Comparison of ENCODE assay signal across 8 cellular contexts in the genomic region with DNA sequence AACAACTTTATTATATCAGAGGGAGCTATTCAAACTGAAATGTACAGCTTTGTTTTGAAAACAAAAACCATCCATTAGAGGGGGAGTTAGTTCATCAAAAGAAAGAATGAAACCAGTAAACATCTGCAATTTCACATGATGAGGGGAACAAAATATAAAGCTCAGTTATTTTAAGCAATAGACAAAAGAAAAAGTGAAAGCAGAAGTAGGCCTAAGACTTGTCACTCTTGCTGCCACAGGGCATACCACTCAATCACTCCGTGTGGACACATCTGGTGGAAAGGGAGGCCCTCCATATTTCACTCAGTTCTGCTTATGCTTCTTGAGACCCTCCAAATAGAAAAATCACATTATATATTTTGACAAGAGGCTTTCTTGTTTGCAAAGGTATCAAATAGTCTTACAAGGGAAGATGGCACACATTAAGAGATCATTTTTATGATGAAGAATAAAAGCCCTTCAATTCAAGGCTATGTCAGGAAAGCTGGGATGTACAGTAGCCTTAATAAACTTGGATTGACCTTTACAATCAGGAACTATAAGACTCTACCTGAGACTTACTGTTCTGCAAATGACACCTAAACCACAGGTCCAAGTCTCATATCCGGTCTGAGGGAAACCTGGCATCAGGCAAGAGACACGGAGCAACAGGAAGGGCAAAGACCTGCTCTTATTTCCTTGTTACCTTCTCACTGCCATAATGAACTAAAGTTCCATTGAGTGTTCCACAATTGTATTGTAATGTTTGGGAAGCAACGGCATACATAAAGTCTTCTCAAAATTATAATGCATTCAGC.
A peak's percentile ranks its signal among the peaks of the same experiment; 100 is the strongest.
DNase-seq lines count a peak whose midpoint lies in the region; ATAC-seq, FAIRE-seq and TF ChIP-seq lines count a peak whose summit lies in the region.

No MANE protein-coding gene starts in this region.

- POLR2A ChIA-PET in PC-9 (lab: Charles Lee; ENCODE audit: unreplicated experiment) = interaction anchor here (0.7 kb wide), 1 partner anchor 180 kb away, joined by 3 read pairs; no protein-coding TSS in a partner anchor

- no peak overlapping the region for H3K4me3 ChIP-seq in PC-9
- H3K4me3 ChIP-seq in kidney (ENCODE audit: low read length in 2 of 2) = no peak overlapping the region

- H3K27me3 Mint-ChIP-seq in immature natural killer cell (ENCODE audit: low read depth in 3 of 3) = no peaks in the 10 kb centered on the region
- no peaks in the 10 kb centered on the region for H3K27me3 Mint-ChIP-seq in activated CD4-positive, alpha-beta T cell treated with anti-CD3 and anti-CD28 coated beads, Interleukin-2, amount 10 ng/mL, durations not matched to agents 24 days and 14 days

- H2AFZ ChIP-seq in PC-9 = no peak overlapping the region

- H3K9me3 Mint-ChIP-seq in immature natural killer cell = no peaks in the 10 kb centered on the region
- H3K9me3 Mint-ChIP-seq in activated CD4-positive, alpha-beta T cell treated with anti-CD3 and anti-CD28 coated beads, Interleukin-2, amount 10 ng/mL, durations not matched to agents 24 days and 14 days = no peaks in the 10 kb centered on the region

- H3F3A ChIP-seq in PC-9 (ENCODE audit: insufficient read depth, low read depth) = no peaks in the 10 kb centered on the region

- no TSS peak for BruUV-seq in PC-9 (replicated peaks; lab: Mats Ljungman, UMichigan)

- H3K9ac ChIP-seq in kidney (ENCODE audit: low read length in 2 of 2) = no peak overlapping the region

- intact Hi-C loops in PC-9 (cut with micrococcal nuclease; ENCODE audit: unreplicated experiment) (loop anchor here (5.0 kb wide), 1 partner anchor 166 kb away; no protein-coding TSS in a partner anchor), kidney (cut with DNase I) (no loop called here)
- intact Hi-C loops in activated CD4-positive, alpha-beta T cell treated with anti-CD3 and anti-CD28 coated beads, Interleukin-2, amount 10 ng/mL, durations not matched to agents 24 days and 14 days (cut with micrococcal nuclease) = no loop called here

- H3K27ac Mint-ChIP-seq in immature natural killer cell = peak overlapping the region in 4 of 6 donors; percentile 62 to 86 (median 76)
- no peak overlapping the region for H3K27ac Mint-ChIP-seq in activated CD4-positive, alpha-beta T cell treated with anti-CD3 and anti-CD28 coated beads, Interleukin-2, amount 10 ng/mL, durations not matched to agents 24 days and 14 days

- DNase-seq in immature natural killer cell (peak in 2 of 3 donors; percentile 4 to 9), PC-9 (no peak), kidney (no peak), NCI-H1436 treated with DMSO at 0.1 percent for 48 hours (lab: John Stamatoyannopoulos, UW) (no peak)
- no peak for DNase-seq in activated CD4-positive, alpha-beta T cell treated with anti-CD3 and anti-CD28 coated beads, Interleukin-2, amount 10 ng/mL, durations not matched to agents 24 days and 14 days

- no peaks in the 10 kb centered on the region for H3K27me3 ChIP-seq in PC-9 (ENCODE audit: insufficient read depth, low read depth)

- no peaks in the 10 kb centered on the region for H3K9me3 ChIP-seq in PC-9 (ENCODE audit: insufficient read depth, low read depth)
- H3K9me3 ChIP-seq in kidney (ENCODE audit: control insufficient read depth in 1 of 2, low read length in 2 of 2) = no peaks in the 10 kb centered on the region

- no peak for FAIRE-seq in kidney (lab: Jason Lieb, UNC)

- H3K36me3 ChIP-seq in PC-9 (ENCODE audit: low read depth) (no peaks in the 10 kb centered on the region), kidney (ENCODE audit: control insufficient read depth in 1 of 2, insufficient read depth in 2 of 2, low read length in 2 of 2) (no peaks in the 10 kb centered on the region)

- H3K79me2 ChIP-seq in PC-9 (ENCODE audit: low read depth) = no peaks in the 10 kb centered on the region

- peaks cover 21 to 28% of the 10 kb centered on the region in 2 donors for H3K4me1 Mint-ChIP-seq in immature natural killer cell
- peaks cover 7% of the 10 kb centered on the region for H3K4me1 Mint-ChIP-seq in activated CD4-positive, alpha-beta T cell treated with anti-CD3 and anti-CD28 coated beads, Interleukin-2, amount 10 ng/mL, durations not matched to agents 24 days and 14 days

- H3K9me2 ChIP-seq in PC-9 (ENCODE audit: insufficient read depth) = 0 out of 2 replicates have a peak, but pooled peaks cover 4% of the 10 kb centered on the region

- H3K4me1 ChIP-seq in PC-9 (replicated peaks; ENCODE audit: insufficient read depth) = no peaks in the 10 kb centered on the region
- no peaks in the 10 kb centered on the region for H3K4me1 ChIP-seq in kidney (ENCODE audit: control insufficient read depth in 1 of 2, insufficient read depth in 1 of 2, low read depth in 1 of 2, low read length in 2 of 2)

- peak overlapping the region; percentile 46 to 72 (median 58) for H3K4me3 Mint-ChIP-seq in immature natural killer cell
- no peak overlapping the region for H3K4me3 Mint-ChIP-seq in activated CD4-positive, alpha-beta T cell treated with anti-CD3 and anti-CD28 coated beads, Interleukin-2, amount 10 ng/mL, durations not matched to agents 24 days and 14 days

- H4K20me1 ChIP-seq in PC-9 (ENCODE audit: insufficient read depth) = no peaks in the 10 kb centered on the region

- no peak for TF ChIP-seq CTCF in PC-9 (conservative IDR thresholded peaks at IDR 0.05)
- TF ChIP-seq CTCF in kidney (IDR thresholded peaks at IDR 0.05; ENCODE audit: borderline replicate concordance, extremely low read depth, insufficient read depth) = no peak

- CTCF ChIA-PET in PC-9 (lab: Charles Lee) = no interaction called here

- no peak overlapping the region for H3K4me2 ChIP-seq in PC-9

- H3K36me3 Mint-ChIP-seq in immature natural killer cell = no peaks in the 10 kb centered on the region
- H3K36me3 Mint-ChIP-seq in activated CD4-positive, alpha-beta T cell treated with anti-CD3 and anti-CD28 coated beads, Interleukin-2, amount 10 ng/mL, durations not matched to agents 24 days and 14 days (ENCODE audit: low read depth) = no peaks in the 10 kb centered on the region

- H3K27ac ChIP-seq in PC-9 = no peak overlapping the region
- no peak overlapping the region for H3K27ac ChIP-seq in kidney (ENCODE audit: low read depth in 2 of 2, low read length in 2 of 2)

- peak; percentile 94 for ATAC-seq in GM18519 (IDR thresholded peaks at IDR 0.05; ENCODE audit: low FRiP score, unreplicated experiment)
- peak; percentile 96 for ATAC-seq in GM21529 (IDR thresholded peaks at IDR 0.05; ENCODE audit: unreplicated experiment)
- ATAC-seq in HG03469 (IDR thresholded peaks at IDR 0.05; ENCODE audit: unreplicated experiment) = peak; percentile 87

Comparison
In these comparisons a context has a peak if more than half of its experiments do, and no peak if none do; other contexts are left out.
1. DNase-seq: peak in immature natural killer cell (2 of 3); none in PC-9 (0 of 2), kidney (single experiment), NCI-H1436 treated with DMSO at 0.1 percent for 48 hours (single experiment) and activated CD4-positive, alpha-beta T cell treated with anti-CD3 and anti-CD28 coated beads, Interleukin-2, amount 10 ng/mL, durations not matched to agents 24 days and 14 days (single experiment).
2. Peak in every context shown above with its lines, with median percentiles within 50 percentile points of each other: ATAC-seq.